ENCODE assay signal across 18 cellular contexts in the genomic region with DNA sequence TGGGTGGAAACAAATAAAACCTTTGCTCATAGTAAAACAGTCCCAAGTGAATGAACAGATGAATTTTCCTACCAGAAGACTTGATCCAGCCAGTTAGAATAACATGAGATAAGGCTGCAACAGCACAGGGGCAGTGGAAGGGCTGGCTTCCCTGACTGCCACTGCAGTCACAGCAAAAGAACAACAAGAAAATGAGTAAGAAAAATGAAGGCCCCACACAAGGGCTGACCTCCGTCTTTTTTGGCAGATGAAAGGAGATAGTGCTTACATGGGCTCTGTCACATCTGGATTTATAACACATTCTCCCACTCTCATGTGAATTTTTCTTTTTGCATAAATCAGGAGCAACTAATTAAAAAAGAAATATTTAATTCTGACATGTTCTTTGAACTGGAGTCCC.
DNase-seq lines count a peak whose midpoint lies in the region; ATAC-seq, FAIRE-seq and TF ChIP-seq lines count a peak whose summit lies in the region.
"Had no signal": no experiment of that assay in that cellular context is flagged by ENCODE, and none has a peak within 500 bp of the region (broad histone marks: within the 10 kb centered on the region; RNA-seq: fewer than 3 reads in every experiment).

No MANE protein-coding gene starts in this region.

- no peak overlapping the region for H3K27ac ChIP-seq in IMR-90 (ENCODE audit: insufficient read depth, low read length)
- no peak overlapping the region for H3K27ac ChIP-seq in endodermal cell (ENCODE audit: low read depth, low read length)
- H3K27ac ChIP-seq in kidney (ENCODE audit: low read depth in 2 of 2, low read length in 2 of 2) = peak overlapping the region in 1 of 2 donors; percentile 55
- peak overlapping the region in 1 of 2 donors; percentile 4 for H3K27ac ChIP-seq in testis

- H3K18ac ChIP-seq in IMR-90 (ENCODE audit: low read depth, low read length) = peak overlapping the region; percentile 89; the same call in 1 of the 2 replicates

- peaks cover 2% of the 10 kb centered on the region for H3K36me3 Mint-ChIP-seq in endodermal cell (ENCODE audit: low read depth)
- H3K36me3 Mint-ChIP-seq: activated naive CD4-positive, alpha-beta T cell treated with anti-CD3 and anti-CD28 coated beads, Interleukin-2, amount 50 U/mL, for 24 hours; naive thymus-derived CD8-positive, alpha-beta T cell had no signal

- no peak overlapping the region for H3K9ac ChIP-seq in IMR-90 (ENCODE audit: low read depth, low read length)
- H3K9ac ChIP-seq in endodermal cell (ENCODE audit: extremely low read depth, low read length, poor library complexity, severe bottlenecking) = no peak overlapping the region
- no peak overlapping the region for H3K9ac ChIP-seq in kidney (ENCODE audit: low read length in 2 of 2)

- POLR2A ChIA-PET in IMR-90 (lab: Charles Lee; ENCODE audit: unreplicated experiment) = no interaction called here

- in situ Hi-C loops in IMR-90 (cut with MboI; ENCODE audit: low sequenced_read_pairs) = no loop called here

- H3K9me3 ChIP-seq in IMR-90 (ENCODE audit: control insufficient read depth, insufficient read depth, low read length) (no peaks in the 10 kb centered on the region), endodermal cell (ENCODE audit: control insufficient read depth, low read length) (no peaks in the 10 kb centered on the region), kidney (ENCODE audit: control insufficient read depth in 1 of 2, low read length in 2 of 2) (no peaks in the 10 kb centered on the region), testis (no peaks in the 10 kb centered on the region)
- H3K9me3 ChIP-seq: MG63 had no signal

- H2BK120ac ChIP-seq in IMR-90 (ENCODE audit: low read depth, low read length) = peak overlapping the region; percentile 6; the same call in 1 of the 2 replicates

- no TSS peak for BruUV-seq in IMR-90 (replicated peaks; lab: Mats Ljungman, UMichigan)

- peak overlapping the region; percentile 6 for H3K4ac ChIP-seq in IMR-90 (ENCODE audit: low read depth, low read length)

- no peak overlapping the region for H3K4me2 ChIP-seq in IMR-90 (ENCODE audit: low read depth, low read length)
- H3K4me2 ChIP-seq: GM23338 had no signal

- no peak for ATAC-seq in IMR-90 (ENCODE audit: low read depth)
- ATAC-seq in GM18519 (IDR thresholded peaks at IDR 0.05; ENCODE audit: low FRiP score, unreplicated experiment) = no peak
- ATAC-seq: GM23338; left colon; naive thymus-derived CD8-positive, alpha-beta T cell had no signal

- no peak for TF ChIP-seq RAD21 in IMR-90 (IDR thresholded peaks at IDR 0.05; ENCODE audit: low read length)

- peak overlapping the region; percentile 33 to 46; a peak in 3 of 4 replicates for H4K8ac ChIP-seq in IMR-90 (ENCODE audit: low read depth in 2 of 2, low read length in 2 of 2)

- H4K91ac ChIP-seq in IMR-90 (ENCODE audit: insufficient read depth, low read depth, low read length) = peak overlapping the region; percentile 6; the same call in 1 of the 2 replicates

- no peak overlapping the region for H3K14ac ChIP-seq in IMR-90 (replicated peaks; ENCODE audit: low read depth, low read length)

- peak overlapping the region; percentile 35 for H2BK5ac ChIP-seq in IMR-90 (ENCODE audit: low read depth, low read length, poor library complexity, severe bottlenecking)

- H2BK20ac ChIP-seq in IMR-90 (ENCODE audit: low read depth, low read length) = no peak overlapping the region

- H3K23ac ChIP-seq in IMR-90 (ENCODE audit: low read depth, low read length) = no peak overlapping the region

- peaks cover 21 to 54% of the 10 kb centered on the region in 2 experiments for H3K79me1 ChIP-seq in IMR-90 (ENCODE audit: low read depth in 1 of 2, low read length in 2 of 2)

- no peaks in the 10 kb centered on the region; the same call in 1 of the 2 replicates for H4K20me1 ChIP-seq in IMR-90 (ENCODE audit: insufficient read depth, low read length)

- H3K4me1 ChIP-seq in IMR-90 (ENCODE audit: control insufficient read depth, insufficient read depth, low read length) (peaks cover 26% of the 10 kb centered on the region), endodermal cell (ENCODE audit: control insufficient read depth, insufficient read depth, low read length) (peaks cover 25% of the 10 kb centered on the region), kidney (ENCODE audit: control insufficient read depth in 1 of 2, insufficient read depth in 1 of 2, low read depth in 1 of 2, low read length in 2 of 2) (peaks cover 5 to 9% of the 10 kb centered on the region in 2 donors), testis (peaks cover 16% of the 10 kb centered on the region)

- peaks cover 62% of the 10 kb centered on the region for H3K4me1 Mint-ChIP-seq in endodermal cell
- H3K4me1 Mint-ChIP-seq: activated naive CD4-positive, alpha-beta T cell treated with anti-CD3 and anti-CD28 coated beads, Interleukin-2, amount 50 U/mL, for 24 hours; naive thymus-derived CD8-positive, alpha-beta T cell had no signal

- H2AFZ ChIP-seq in IMR-90 (replicated peaks; ENCODE audit: low read length, poor library complexity) = no peak overlapping the region
- H2AFZ ChIP-seq: GM23338 had no signal

- no peaks in the 10 kb centered on the region for H3K9me3 Mint-ChIP-seq in endodermal cell
- H3K9me3 Mint-ChIP-seq: activated naive CD4-positive, alpha-beta T cell treated with anti-CD3 and anti-CD28 coated beads, Interleukin-2, amount 50 U/mL, for 24 hours; GM23338; naive thymus-derived CD8-positive, alpha-beta T cell had no signal

- H3K27me3 ChIP-seq in IMR-90 (ENCODE audit: control insufficient read depth, insufficient read depth, low read length) (no peaks in the 10 kb centered on the region), endodermal cell (ENCODE audit: control insufficient read depth, insufficient read depth, low read length, poor library complexity, severe bottlenecking) (no peaks in the 10 kb centered on the region), testis (no peaks in the 10 kb centered on the region)
- H3K27me3 ChIP-seq: MG63 had no signal

- no CpG with 5 or more reads among the region's 1 CpG for WGBS in IMR-90 (ENCODE audit: extremely low coverage in 2 of 2, insufficient read length in 1 of 2), 2 experiments
- 78 to 85% methylated on average over 1 of the region's 1 CpG for WGBS in endodermal cell (ENCODE audit: insufficient coverage in 1 of 2, insufficient read length in 1 of 2), 2 experiments
- 35 to 42% methylated on average over 1 of the region's 1 CpG for WGBS in testis, 2 donors

- dilution Hi-C loops in IMR-90 (cut with HindIII; ENCODE audit: low sequenced_read_pairs, unreplicated experiment) = no loop called here

- no peak overlapping the region for H2BK15ac ChIP-seq in IMR-90 (ENCODE audit: low read depth, low read length)

- H2AK5ac ChIP-seq in IMR-90 (ENCODE audit: low read depth, low read length) = no peak overlapping the region

- H3K56ac ChIP-seq in IMR-90 (ENCODE audit: extremely low read depth, insufficient read depth, low read length) = no peak overlapping the region

- peaks cover 3% of the 10 kb centered on the region; the same call in 1 of the 2 replicates for H3K36me3 ChIP-seq in IMR-90 (ENCODE audit: control insufficient read depth, insufficient read depth, low read length)
- H3K36me3 ChIP-seq in endodermal cell (ENCODE audit: control insufficient read depth, insufficient read depth, low read length) = peaks cover 29% of the 10 kb centered on the region
- H3K36me3 ChIP-seq in kidney (ENCODE audit: control insufficient read depth in 1 of 2, insufficient read depth in 2 of 2, low read length in 2 of 2) = peaks cover 0 to 13% of the 10 kb centered on the region in 2 donors
- H3K36me3 ChIP-seq in testis (ENCODE audit: low read depth, missing control alignments) = no peaks in the 10 kb centered on the region
- H3K36me3 ChIP-seq: MG63 had no signal

- intact Hi-C loops in IMR-90 (cut with micrococcal nuclease) = no loop called here
- intact Hi-C loops in kidney (cut with DNase I) = no loop called here
- intact Hi-C loops in testis (cut with DNase I; ENCODE audit: low total_unique reads) = no loop called here

- no peaks in the 10 kb centered on the region for H3K27me3 Mint-ChIP-seq in endodermal cell (ENCODE audit: insufficient read depth)
- H3K27me3 Mint-ChIP-seq: activated naive CD4-positive, alpha-beta T cell treated with anti-CD3 and anti-CD28 coated beads, Interleukin-2, amount 50 U/mL, for 24 hours had no signal

- H3K9me1 ChIP-seq in IMR-90 (ENCODE audit: insufficient read depth, low read length) = peaks cover 4% of the 10 kb centered on the region; the same call in 1 of the 2 replicates

- H2AK9ac ChIP-seq in IMR-90 (replicated peaks; ENCODE audit: low read depth, low read length, poor library complexity) = no peak overlapping the region

- H3K4me3 Mint-ChIP-seq in endodermal cell = no peak overlapping the region
- H3K4me3 Mint-ChIP-seq: activated naive CD4-positive, alpha-beta T cell treated with anti-CD3 and anti-CD28 coated beads, Interleukin-2, amount 50 U/mL, for 24 hours; GM23338; naive thymus-derived CD8-positive, alpha-beta T cell had no signal

- FAIRE-seq in kidney (lab: Jason Lieb, UNC) = no peak

- no peak for DNase-seq in IMR-90
- no peak for DNase-seq in endodermal cell
- peak; percentile 79 for DNase-seq in kidney
- peak; percentile 39 for DNase-seq in testis
- DNase-seq in cerebellum (ENCODE audit: low spot score) = no peak
- no peak for DNase-seq in activated gamma-delta T cell (lab: John Stamatoyannopoulos, UW)
- no peak for DNase-seq in DMS114 treated with DMSO at 0.1 percent for 48 hours (lab: John Stamatoyannopoulos, UW; ENCODE audit: unreplicated experiment)
- DNase-seq: hippocampal formation; left colon; MG63; naive thymus-derived CD8-positive, alpha-beta T cell; NCI-H2029 treated with DMSO at 0.1 percent for 48 hours; NCI-H748 treated with DMSO at 0.1 percent for 48 hours; stimulated activated CD4-positive, alpha-beta T cell treated with anti-CD3 and anti-CD28 coated beads, Interleukin-1b, Interleukin-23, amount 100 ng/mL, for 48 hours; T-helper 2 cell had no signal

- H3K4me3 ChIP-seq in IMR-90 (ENCODE audit: insufficient read depth, low read depth, low read length) = no peak overlapping the region
- H3K4me3 ChIP-seq in endodermal cell (ENCODE audit: low read length) = no peak overlapping the region
- H3K4me3 ChIP-seq in kidney (ENCODE audit: low read length in 2 of 2) = no peak overlapping the region
- no peak overlapping the region for H3K4me3 ChIP-seq in testis
- H3K4me3 ChIP-seq: GM23338, MG63 had no signal

- H4K5ac ChIP-seq in IMR-90 (ENCODE audit: low read depth, low read length) = peak overlapping the region; percentile 70; the same call in 1 of the 2 replicates

- no peak for TF ChIP-seq CTCF in IMR-90 (conservative IDR thresholded peaks at IDR 0.05; ENCODE audit: low read depth, low read length)
- TF ChIP-seq CTCF in endodermal cell (conservative IDR thresholded peaks at IDR 0.05) = no peak
- TF ChIP-seq CTCF in kidney (IDR thresholded peaks at IDR 0.05; ENCODE audit: borderline replicate concordance, extremely low read depth, insufficient read depth) = no peak
- no peak for TF ChIP-seq CTCF in testis (IDR thresholded peaks at IDR 0.05)

- H3K27ac Mint-ChIP-seq in endodermal cell = peak overlapping the region; percentile 69
- H3K27ac Mint-ChIP-seq: activated naive CD4-positive, alpha-beta T cell treated with anti-CD3 and anti-CD28 coated beads, Interleukin-2, amount 50 U/mL, for 24 hours; GM23338 had no signal

- TF ChIP-seq POLR2A in IMR-90 (IDR thresholded peaks at IDR 0.05; ENCODE audit: low read depth, low read length) (no peak), testis (IDR thresholded peaks at IDR 0.05) (no peak)

- CTCF ChIA-PET in IMR-90 (lab: Yijun Ruan, JAX) = interaction anchor here (0.6 kb wide), 1 partner anchor 11 kb away, joined by 7 read pairs; no protein-coding TSS in a partner anchor

Comparison
In these comparisons a context has a peak if more than half of its experiments do, and no peak if none do; other contexts are left out.
1. DNase-seq: peak in kidney (single experiment) and testis (single experiment); none in IMR-90 (single experiment), endodermal cell (single experiment), cerebellum (single experiment), activated gamma-delta T cell (single experiment) and DMS114 treated with DMSO at 0.1 percent for 48 hours (single experiment).